Comparison of ENCODE assay signal across 1 cellular context in the genomic region with DNA sequence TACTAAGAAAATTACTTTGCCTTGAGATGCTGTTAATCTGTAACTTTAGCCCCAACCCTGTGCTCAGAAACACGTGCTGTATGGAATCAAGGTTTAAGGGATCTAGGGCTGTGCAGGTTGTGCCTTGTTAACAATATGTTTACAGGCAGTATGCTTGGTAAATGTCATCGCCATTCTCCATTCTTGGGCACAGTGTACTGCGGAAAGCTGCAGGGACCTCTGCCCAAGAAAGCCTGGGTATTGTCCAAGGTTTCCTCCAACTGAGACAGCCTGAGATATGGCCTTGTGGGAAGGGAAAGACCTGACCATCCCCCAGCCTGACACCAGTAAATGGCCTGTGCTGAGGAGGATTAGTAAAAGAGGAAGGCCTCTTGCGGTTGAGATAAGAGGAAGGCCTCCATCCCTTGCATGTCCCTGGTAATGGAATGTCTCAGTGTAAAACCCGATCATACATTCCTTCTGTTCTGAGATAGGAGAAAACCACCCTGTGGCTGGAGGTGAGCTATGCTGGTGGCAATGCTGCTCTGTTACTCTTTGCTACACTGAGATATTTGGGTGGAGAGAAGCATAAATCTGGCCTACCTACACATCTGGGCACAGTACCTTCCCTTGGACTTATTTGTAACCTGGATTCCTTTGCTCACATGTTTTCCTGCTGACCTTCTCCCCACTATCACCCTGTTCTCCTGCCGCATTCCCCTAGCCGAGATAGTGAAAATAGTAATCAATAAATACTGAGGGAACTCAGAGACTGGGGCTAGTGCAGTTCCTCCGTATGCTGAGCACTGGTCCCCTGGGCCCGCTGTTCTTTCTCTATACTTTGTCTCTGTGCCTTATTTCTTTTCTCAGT.
TF ChIP-seq lines count a peak whose summit lies in the region.
"Not testable (repeated sequence)": the region's sequence is repeated elsewhere in the genome, so short reads cannot be mapped to it uniquely, and the experiment has no call there.

No MANE protein-coding gene starts in this region.

TF ChIP-seq in K562, 482 proteins besides CTCF, POLR2A, EP300 and RAD21 (continued from another document):
- TF ChIP-seq HES1 (IDR thresholded peaks at IDR 0.05; ENCODE audit: low read depth) (peak; percentile 43; the same call in 1 of the 2 replicates), SMARCE1 (IDR thresholded peaks at IDR 0.05) (peak; percentile 94), GABPB1 (CRISPR knock-in tag; IDR thresholded peaks at IDR 0.05) (0 out of 2 replicates have a peak, but pooled peaks have one; percentile 17), ZNF445 (CRISPR knock-in tag; IDR thresholded peaks at IDR 0.05; ENCODE audit: low read depth) (0 out of 2 replicates have a peak, but pooled peaks have one; percentile 13), TBL1XR1 (IDR thresholded peaks at IDR 0.05; ENCODE audit: low read length in 2 of 2) (peak; percentile 91 to 94), TFAP4 (CRISPR knock-in tag; IDR thresholded peaks at IDR 0.05; ENCODE audit: borderline replicate concordance) (peak; percentile 55), CC2D1A (IDR thresholded peaks at IDR 0.05) (peak; percentile 71; the same call in 1 of the 2 replicates), RB1 (IDR thresholded peaks at IDR 0.05; ENCODE audit: low read depth) (0 out of 2 replicates have a peak, but pooled peaks have one; percentile 35), ZNF41 (CRISPR knock-in tag; conservative IDR thresholded peaks at IDR 0.05) (peak; percentile 63), MTA2 (IDR thresholded peaks at IDR 0.05; ENCODE audit: low read depth) (peak; percentile 76), TAL1 (IDR thresholded peaks at IDR 0.05) (peak; percentile 85), TRIM24 (IDR thresholded peaks at IDR 0.05) (peak; percentile 81 to 92; a peak in 3 of 4 replicates), PTRF (tag; IDR thresholded peaks at IDR 0.05) (peak; percentile 35; the same call in 1 of the 2 replicates)
- TF ChIP-seq, protein P1, sequence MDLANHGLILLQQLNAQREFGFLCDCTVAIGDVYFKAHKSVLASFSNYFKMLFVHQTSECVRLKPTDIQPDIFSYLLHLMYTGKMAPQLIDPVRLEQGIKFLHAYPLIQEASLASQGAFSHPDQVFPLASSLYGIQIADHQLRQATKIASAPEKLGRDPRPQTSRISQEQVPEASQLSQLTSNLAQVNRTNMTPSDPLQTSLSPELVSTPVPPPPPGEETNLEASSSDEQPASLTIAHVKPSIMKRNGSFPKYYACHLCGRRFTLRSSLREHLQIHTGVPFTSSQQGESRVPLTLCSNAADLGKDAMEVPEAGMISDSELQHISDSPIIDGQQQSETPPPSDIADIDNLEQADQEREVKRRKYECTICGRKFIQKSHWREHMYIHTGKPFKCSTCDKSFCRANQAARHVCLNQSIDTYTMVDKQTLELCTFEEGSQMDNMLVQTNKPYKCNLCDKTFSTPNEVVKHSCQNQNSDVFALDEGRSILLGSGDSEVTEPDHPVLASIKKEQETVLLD (IDR thresholded peaks at IDR 0.05) = peak; percentile 81
- TF ChIP-seq, protein P2, sequence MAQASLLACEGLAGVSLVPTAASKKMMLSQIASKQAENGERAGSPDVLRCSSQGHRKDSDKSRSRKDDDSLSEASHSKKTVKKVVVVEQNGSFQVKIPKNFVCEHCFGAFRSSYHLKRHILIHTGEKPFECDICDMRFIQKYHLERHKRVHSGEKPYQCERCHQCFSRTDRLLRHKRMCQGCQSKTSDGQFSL (CRISPR knock-in tag; IDR thresholded peaks at IDR 0.05) = not testable (repeated sequence)
- TF ChIP-seq, protein P2 (tag; IDR thresholded peaks at IDR 0.05) = peak in 1 of 2 experiments; percentile 81; a peak in 2 of 4 replicates
- TF ChIP-seq, protein P3, sequence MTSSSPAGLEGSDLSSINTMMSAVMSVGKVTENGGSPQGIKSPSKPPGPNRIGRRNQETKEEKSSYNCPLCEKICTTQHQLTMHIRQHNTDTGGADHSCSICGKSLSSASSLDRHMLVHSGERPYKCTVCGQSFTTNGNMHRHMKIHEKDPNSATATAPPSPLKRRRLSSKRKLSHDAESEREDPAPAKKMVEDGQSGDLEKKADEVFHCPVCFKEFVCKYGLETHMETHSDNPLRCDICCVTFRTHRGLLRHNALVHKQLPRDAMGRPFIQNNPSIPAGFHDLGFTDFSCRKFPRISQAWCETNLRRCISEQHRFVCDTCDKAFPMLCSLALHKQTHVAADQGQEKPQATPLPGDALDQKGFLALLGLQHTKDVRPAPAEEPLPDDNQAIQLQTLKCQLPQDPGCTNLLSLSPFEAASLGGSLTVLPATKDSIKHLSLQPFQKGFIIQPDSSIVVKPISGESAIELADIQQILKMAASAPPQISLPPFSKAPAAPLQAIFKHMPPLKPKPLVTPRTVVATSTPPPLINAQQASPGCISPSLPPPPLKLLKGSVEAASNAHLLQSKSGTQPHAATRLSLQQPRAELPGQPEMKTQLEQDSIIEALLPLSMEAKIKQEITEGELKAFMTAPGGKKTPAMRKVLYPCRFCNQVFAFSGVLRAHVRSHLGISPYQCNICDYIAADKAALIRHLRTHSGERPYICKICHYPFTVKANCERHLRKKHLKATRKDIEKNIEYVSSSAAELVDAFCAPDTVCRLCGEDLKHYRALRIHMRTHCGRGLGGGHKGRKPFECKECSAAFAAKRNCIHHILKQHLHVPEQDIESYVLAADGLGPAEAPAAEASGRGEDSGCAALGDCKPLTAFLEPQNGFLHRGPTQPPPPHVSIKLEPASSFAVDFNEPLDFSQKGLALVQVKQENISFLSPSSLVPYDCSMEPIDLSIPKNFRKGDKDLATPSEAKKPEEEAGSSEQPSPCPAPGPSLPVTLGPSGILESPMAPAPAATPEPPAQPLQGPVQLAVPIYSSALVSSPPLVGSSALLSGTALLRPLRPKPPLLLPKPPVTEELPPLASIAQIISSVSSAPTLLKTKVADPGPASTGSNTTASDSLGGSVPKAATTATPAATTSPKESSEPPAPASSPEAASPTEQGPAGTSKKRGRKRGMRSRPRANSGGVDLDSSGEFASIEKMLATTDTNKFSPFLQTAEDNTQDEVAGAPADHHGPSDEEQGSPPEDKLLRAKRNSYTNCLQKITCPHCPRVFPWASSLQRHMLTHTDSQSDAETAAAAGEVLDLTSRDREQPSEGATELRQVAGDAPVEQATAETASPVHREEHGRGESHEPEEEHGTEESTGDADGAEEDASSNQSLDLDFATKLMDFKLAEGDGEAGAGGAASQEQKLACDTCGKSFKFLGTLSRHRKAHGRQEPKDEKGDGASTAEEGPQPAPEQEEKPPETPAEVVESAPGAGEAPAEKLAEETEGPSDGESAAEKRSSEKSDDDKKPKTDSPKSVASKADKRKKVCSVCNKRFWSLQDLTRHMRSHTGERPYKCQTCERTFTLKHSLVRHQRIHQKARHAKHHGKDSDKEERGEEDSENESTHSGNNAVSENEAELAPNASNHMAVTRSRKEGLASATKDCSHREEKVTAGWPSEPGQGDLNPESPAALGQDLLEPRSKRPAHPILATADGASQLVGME (CRISPR knock-in tag; IDR thresholded peaks at IDR 0.05) = peak; percentile 85; the same call in 1 of the 2 replicates
- TF ChIP-seq, protein P4, sequence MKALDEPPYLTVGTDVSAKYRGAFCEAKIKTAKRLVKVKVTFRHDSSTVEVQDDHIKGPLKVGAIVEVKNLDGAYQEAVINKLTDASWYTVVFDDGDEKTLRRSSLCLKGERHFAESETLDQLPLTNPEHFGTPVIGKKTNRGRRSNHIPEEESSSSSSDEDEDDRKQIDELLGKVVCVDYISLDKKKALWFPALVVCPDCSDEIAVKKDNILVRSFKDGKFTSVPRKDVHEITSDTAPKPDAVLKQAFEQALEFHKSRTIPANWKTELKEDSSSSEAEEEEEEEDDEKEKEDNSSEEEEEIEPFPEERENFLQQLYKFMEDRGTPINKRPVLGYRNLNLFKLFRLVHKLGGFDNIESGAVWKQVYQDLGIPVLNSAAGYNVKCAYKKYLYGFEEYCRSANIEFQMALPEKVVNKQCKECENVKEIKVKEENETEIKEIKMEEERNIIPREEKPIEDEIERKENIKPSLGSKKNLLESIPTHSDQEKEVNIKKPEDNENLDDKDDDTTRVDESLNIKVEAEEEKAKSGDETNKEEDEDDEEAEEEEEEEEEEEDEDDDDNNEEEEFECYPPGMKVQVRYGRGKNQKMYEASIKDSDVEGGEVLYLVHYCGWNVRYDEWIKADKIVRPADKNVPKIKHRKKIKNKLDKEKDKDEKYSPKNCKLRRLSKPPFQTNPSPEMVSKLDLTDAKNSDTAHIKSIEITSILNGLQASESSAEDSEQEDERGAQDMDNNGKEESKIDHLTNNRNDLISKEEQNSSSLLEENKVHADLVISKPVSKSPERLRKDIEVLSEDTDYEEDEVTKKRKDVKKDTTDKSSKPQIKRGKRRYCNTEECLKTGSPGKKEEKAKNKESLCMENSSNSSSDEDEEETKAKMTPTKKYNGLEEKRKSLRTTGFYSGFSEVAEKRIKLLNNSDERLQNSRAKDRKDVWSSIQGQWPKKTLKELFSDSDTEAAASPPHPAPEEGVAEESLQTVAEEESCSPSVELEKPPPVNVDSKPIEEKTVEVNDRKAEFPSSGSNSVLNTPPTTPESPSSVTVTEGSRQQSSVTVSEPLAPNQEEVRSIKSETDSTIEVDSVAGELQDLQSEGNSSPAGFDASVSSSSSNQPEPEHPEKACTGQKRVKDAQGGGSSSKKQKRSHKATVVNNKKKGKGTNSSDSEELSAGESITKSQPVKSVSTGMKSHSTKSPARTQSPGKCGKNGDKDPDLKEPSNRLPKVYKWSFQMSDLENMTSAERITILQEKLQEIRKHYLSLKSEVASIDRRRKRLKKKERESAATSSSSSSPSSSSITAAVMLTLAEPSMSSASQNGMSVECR (CRISPR knock-in tag; IDR thresholded peaks at IDR 0.05) = peak; percentile 43; the same call in 1 of the 2 replicates
TF ChIP-seq in K562: peak in this region for 184; not testable (repeated sequence) for 298.
